In the genomic region with DNA sequence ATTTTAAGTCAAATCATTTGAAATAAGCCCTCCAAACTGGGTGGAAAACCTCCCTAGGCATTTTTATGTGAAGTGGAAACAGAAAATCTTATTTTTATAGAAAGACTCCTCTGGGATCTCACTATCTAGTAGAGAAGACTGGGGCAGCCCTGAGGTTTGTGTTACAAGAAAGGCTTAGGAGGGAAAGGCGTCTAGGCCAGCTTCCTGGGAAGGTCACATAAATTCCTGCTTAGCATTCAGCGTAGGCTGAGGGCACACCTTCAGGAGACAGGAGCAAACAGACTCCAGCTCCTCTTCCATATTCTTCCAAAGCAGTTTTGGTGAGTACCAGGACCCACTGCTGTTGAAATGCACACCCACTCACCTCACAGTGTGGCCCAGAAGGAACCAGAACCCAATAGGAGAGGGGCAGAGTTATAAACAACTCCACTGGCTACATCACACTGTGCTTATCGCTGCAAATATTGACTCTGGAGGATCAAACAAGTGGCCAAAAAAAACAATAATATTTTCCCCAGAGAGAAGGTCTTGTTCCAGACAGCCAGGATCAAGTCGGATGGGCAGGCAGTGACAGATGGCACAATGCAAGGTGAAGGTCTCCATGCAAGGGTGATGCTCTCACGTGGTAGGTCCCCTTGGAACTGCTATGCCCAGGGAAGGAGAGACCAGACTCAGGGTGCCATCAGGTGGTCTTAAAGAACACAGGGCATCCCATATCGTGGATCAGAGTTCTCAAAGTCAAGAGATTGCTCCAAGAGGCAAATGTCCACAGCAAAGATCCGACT, we compare ENCODE assay signal across 11 cellular contexts.
"Had no signal": no experiment of that assay in that cellular context is flagged by ENCODE, and none has a peak within 500 bp of the region (broad histone marks: within the 10 kb centered on the region; RNA-seq: fewer than 3 reads in every experiment).

No MANE protein-coding gene starts in this region.

- DNase-seq: activated CD4-positive, alpha-beta memory T cell treated with anti-CD3 and anti-CD28 coated beads, Interleukin-2, amount 10 ng/mL, durations not matched to agents 7 days and 5 days; activated CD4-positive, alpha-beta T cell treated with anti-CD3 and anti-CD28 coated beads for 4 hours; activated gamma-delta T cell; activated T-cell treated with anti-CD3 and anti-CD28 coated beads, Interleukin-2, amount 50 U/mL, for 48 hours; caudate nucleus; mammary epithelial cell; naive thymus-derived CD4-positive, alpha-beta T cell; stimulated activated CD4-positive, alpha-beta T cell treated with anti-CD3 and anti-CD28 coated beads, Interleukin-2, amount 100 ng/mL, for 48 hours had no signal

- ATAC-seq: activated naive CD4-positive, alpha-beta T cell treated with anti-CD3 and anti-CD28 coated beads, Interleukin-2, amount 50 U/mL, for 72 hours; esophagus mucosa; naive thymus-derived CD4-positive, alpha-beta T cell; stimulated activated memory B cell treated with anti-CD40 and anti-IgM and Interleukin-4, amounts not matched to agents 10 μg/mL and 1 μg/mL and 100 μg/mL, for 72 hours had no signal
